ENCODE assay signal across 22 cellular contexts in genomic region chr21:23986214-23986613, GRCh38.
"Had no signal": no experiment of that assay in that cellular context is flagged by ENCODE, and none has a peak within 500 bp of the region (broad histone marks: within the 10 kb centered on the region; RNA-seq: fewer than 3 reads in every experiment).

No MANE protein-coding gene starts in this region.

- DNase-seq: IMR-90, Karpas-422, KG1, MG63, NCI-H1092 treated with DMSO at 0.1 percent for 48 hours, NCI-H1436, NCI-H187, NCI-H2029, NCI-H2081 treated with DMSO at 0.1 percent for 48 hours, NCI-H2171, NCI-H226, NCI-H446, NCI-H510A, NCI-H524 treated with DMSO at 0.1 percent for 48 hours, NCI-H69, NCI-H774, Right ventricle myocardium superior, RPMI8226, SIG-M5 had no signal

- ATAC-seq: HepG2 had no signal

- H3K4me3 ChIP-seq: MG63, SJSA1, SK-N-MC had no signal
